In the genomic region with DNA sequence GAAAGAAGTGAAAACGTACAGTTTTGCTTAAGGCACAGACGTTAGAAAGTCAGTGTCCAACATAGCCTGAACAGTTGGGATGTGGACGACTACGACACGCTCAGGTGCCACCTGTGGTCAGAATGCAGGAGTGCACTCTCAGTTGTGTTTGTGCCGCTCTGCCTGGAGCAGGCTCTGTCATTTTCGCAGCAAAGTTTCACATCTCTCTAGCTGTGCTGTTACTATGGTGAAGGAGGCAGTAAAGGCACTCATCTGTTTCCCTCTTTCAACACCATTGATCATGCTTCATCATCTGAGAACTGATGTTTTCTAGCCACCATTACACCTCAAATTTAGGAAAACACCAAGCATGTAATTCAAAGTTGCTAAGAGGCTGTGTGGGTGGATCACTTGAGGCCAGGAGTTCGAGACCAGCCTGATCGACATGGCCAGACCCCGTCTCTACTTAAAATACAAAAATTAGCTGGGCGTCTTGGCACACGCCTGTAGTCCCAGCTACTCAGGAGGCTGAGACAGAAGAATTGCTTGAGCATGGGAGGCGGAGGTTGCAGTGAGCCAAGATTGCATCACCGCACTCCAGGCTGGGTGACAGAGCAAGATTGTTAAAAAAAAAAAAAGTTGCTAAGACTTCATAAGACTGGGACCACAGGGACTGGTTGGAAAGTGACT, we compare ENCODE assay signal across 8 cellular contexts. TPM values are rescaled to one million over a fixed set of nuclear protein-coding genes. Genes with fewer than 3 reads are reported as not detected.
DNase-seq lines count a peak whose midpoint lies in the region; ATAC-seq and TF ChIP-seq lines count a peak whose summit lies in the region.

No MANE protein-coding gene starts in this region.

- no peaks in the 10 kb centered on the region for H3K9me3 Mint-ChIP-seq in CD4-positive, alpha-beta memory T cell
- H3K9me3 Mint-ChIP-seq in activated CD8-positive, alpha-beta T cell treated with anti-CD3 and anti-CD28 coated beads for 36 hours: no peaks in the 10 kb centered on the region

- peaks cover 12 to 23% (median 19%) of the 10 kb centered on the region in 4 donors for H3K4me1 Mint-ChIP-seq in CD4-positive, alpha-beta memory T cell
- peaks cover 21% of the 10 kb centered on the region for H3K4me1 Mint-ChIP-seq in activated CD8-positive, alpha-beta T cell treated with anti-CD3 and anti-CD28 coated beads for 36 hours (ENCODE audit: low read depth)

- ATAC-seq in GM18867 (IDR thresholded peaks at IDR 0.05; ENCODE audit: unreplicated experiment) (peak; percentile 100), HG02943 (IDR thresholded peaks at IDR 0.05; ENCODE audit: low read depth, unreplicated experiment) (peak; percentile 98), heart right ventricle (peak in 6 of 8 donors; percentile 50 to 82 (median 74))
- ATAC-seq in activated CD8-positive, alpha-beta T cell treated with anti-CD3 and anti-CD28 coated beads for 36 hours: peak; percentile 96

- no peak overlapping the region for H3K4me3 ChIP-seq in CD4-positive, alpha-beta memory T cell (ENCODE audit: low read length in 2 of 2)
- no peak overlapping the region for H3K4me3 ChIP-seq in heart right ventricle

- intact Hi-C loops in CD4-positive, alpha-beta memory T cell (cut with micrococcal nuclease): loop anchor here (1.0 kb wide), 1 partner anchor 70 kb away; no protein-coding TSS in a partner anchor
- intact Hi-C loops in activated CD8-positive, alpha-beta T cell treated with anti-CD3 and anti-CD28 coated beads for 36 hours (cut with micrococcal nuclease): no loop called here
- intact Hi-C loops in heart right ventricle (cut with DNase I): no loop called here

- POLR2A ChIA-PET in CD4-positive, alpha-beta memory T cell (lab: Charles Lee; ENCODE audit: partially characterized antibody): interaction anchor here (1.2 kb wide), 1 partner anchor 44 kb away, joined by 3 read pairs; no protein-coding TSS in a partner anchor
- POLR2A ChIA-PET in activated CD8-positive, alpha-beta T cell treated with anti-CD3 and anti-CD28 coated beads for 36 hours (lab: Charles Lee): interaction anchor here (1.1 to 2.4 kb wide), 2 partner anchors 44 to 46 kb away, joined by 3 to 7 read pairs; partner anchors contain the start of gene DNAJA2

- H3K36me3 Mint-ChIP-seq in CD4-positive, alpha-beta memory T cell: no peaks in the 10 kb centered on the region
- no peaks in the 10 kb centered on the region for H3K36me3 Mint-ChIP-seq in activated CD8-positive, alpha-beta T cell treated with anti-CD3 and anti-CD28 coated beads for 36 hours (ENCODE audit: low read depth)

- no peaks in the 10 kb centered on the region for H3K27me3 Mint-ChIP-seq in CD4-positive, alpha-beta memory T cell
- H3K27me3 Mint-ChIP-seq in activated CD8-positive, alpha-beta T cell treated with anti-CD3 and anti-CD28 coated beads for 36 hours: no peaks in the 10 kb centered on the region

- no peaks in the 10 kb centered on the region for H3K9me3 ChIP-seq in CD4-positive, alpha-beta memory T cell (ENCODE audit: control insufficient read depth in 1 of 2, low read length in 2 of 2)
- no peaks in the 10 kb centered on the region for H3K9me3 ChIP-seq in heart right ventricle

- no peaks in the 10 kb centered on the region for H3K36me3 ChIP-seq in CD4-positive, alpha-beta memory T cell (ENCODE audit: insufficient read depth, low read length)
- no peaks in the 10 kb centered on the region for H3K36me3 ChIP-seq in heart right ventricle

- peak; percentile 46 for TF ChIP-seq CTCF in activated CD8-positive, alpha-beta T cell treated with anti-CD3 and anti-CD28 coated beads for 36 hours (IDR thresholded peaks at IDR 0.05)
- peak in 7 of 9 donors; percentile 29 to 54 (median 39) for TF ChIP-seq CTCF in heart right ventricle (IDR thresholded peaks at IDR 0.05)

- H3K27me3 ChIP-seq in CD4-positive, alpha-beta memory T cell (ENCODE audit: insufficient read depth, low read length): no peaks in the 10 kb centered on the region
- H3K27me3 ChIP-seq in heart right ventricle: peaks cover 0 to 7% (median 0%) of the 10 kb centered on the region in 7 donors

- DNase-seq in CD4-positive, alpha-beta memory T cell: peak in 4 of 5 donors; percentile 24 to 36 (median 33)
- DNase-seq in NCI-H2171 treated with DMSO at 0.1 percent for 48 hours (lab: John Stamatoyannopoulos, UW): peak; percentile 28
- DNase-seq in activated CD8-positive, alpha-beta T cell treated with anti-CD3 and anti-CD28 coated beads for 36 hours: peak; percentile 70
- no peak for DNase-seq in heart right ventricle
- peak; percentile 38 to 47 for DNase-seq in stimulated activated CD4-positive, alpha-beta T cell treated with anti-CD3 and anti-CD28 coated beads, Interleukin-2, amount 100 ng/mL, for 24 hours
- no peak for DNase-seq in NCI-H226

- no peak overlapping the region for H3K27ac ChIP-seq in CD4-positive, alpha-beta memory T cell (ENCODE audit: low read depth, low read length)
- no peak overlapping the region for H3K27ac ChIP-seq in heart right ventricle

- CTCF ChIA-PET in CD4-positive, alpha-beta memory T cell (lab: Charles Lee; ENCODE audit: partially characterized antibody): interaction anchor here (0.6 to 3.5 kb wide), 5 partner anchors 9 to 68 kb away, joined by 3 to 16 read pairs (median 3); no protein-coding TSS in a partner anchor
- CTCF ChIA-PET in activated CD8-positive, alpha-beta T cell treated with anti-CD3 and anti-CD28 coated beads for 36 hours (lab: Charles Lee): interaction anchor here (1.1 to 2.0 kb wide), 5 partner anchors 19 to 70 kb away, joined by 3 to 12 read pairs (median 5); no protein-coding TSS in a partner anchor

- peak overlapping the region in 1 of 8 donors; percentile 20 for H3K4me3 Mint-ChIP-seq in CD4-positive, alpha-beta memory T cell
- no peak overlapping the region for H3K4me3 Mint-ChIP-seq in activated CD8-positive, alpha-beta T cell treated with anti-CD3 and anti-CD28 coated beads for 36 hours

- peaks cover 11% of the 10 kb centered on the region for H3K4me1 ChIP-seq in CD4-positive, alpha-beta memory T cell (ENCODE audit: insufficient read depth, low read length)
- peaks cover 0 to 26% (median 0%) of the 10 kb centered on the region in 9 donors for H3K4me1 ChIP-seq in heart right ventricle

- WGBS in heart right ventricle, 2 donors: 52 to 54% methylated on average over 14 of the region's 14 CpGs

- peak overlapping the region in 2 of 7 donors; percentile 10 to 17 for H3K27ac Mint-ChIP-seq in CD4-positive, alpha-beta memory T cell
- H3K27ac Mint-ChIP-seq in activated CD8-positive, alpha-beta T cell treated with anti-CD3 and anti-CD28 coated beads for 36 hours: no peak overlapping the region

RNA-seq across cellular contexts. Expression of gene DNAJA2, which starts 44.9 kb away (rescaled TPM):
- total RNA-seq in CD4-positive, alpha-beta memory T cell: 10 to 100 TPM; 73.2 to 79.5 TPM
- polyA plus RNA-seq in CD4-positive, alpha-beta memory T cell: 10 to 100 TPM; 79.2 to 95.6 TPM
- total RNA-seq in activated CD8-positive, alpha-beta T cell treated with anti-CD3 and anti-CD28 coated beads for 36 hours: 10 to 100 TPM; 68.4 to 70.2 TPM
- 100 to 1,000 TPM in 1 of 10 donors, 10 to 100 TPM in 9; 74.8 to 107 (median 92.3) TPM for total RNA-seq in heart right ventricle
- 10 to 100 TPM; 47.3 to 52.6 TPM for polyA plus RNA-seq in heart right ventricle

Comparison
In these comparisons a context has a peak if more than half of its experiments do, and no peak if none do; other contexts are left out.
1. DNase-seq: peak in CD4-positive, alpha-beta memory T cell (4 of 5), NCI-H2171 treated with DMSO at 0.1 percent for 48 hours (single experiment), activated CD8-positive, alpha-beta T cell treated with anti-CD3 and anti-CD28 coated beads for 36 hours (single experiment) and stimulated activated CD4-positive, alpha-beta T cell treated with anti-CD3 and anti-CD28 coated beads, Interleukin-2, amount 100 ng/mL, for 24 hours (2 of 2); none in heart right ventricle (0 of 2) and NCI-H226 (single experiment).
2. Peak in every context shown above with its lines, with median percentiles within 50 percentile points of each other: ATAC-seq.